Comparison of ENCODE assay signal across 1 cellular context in the genomic region with DNA sequence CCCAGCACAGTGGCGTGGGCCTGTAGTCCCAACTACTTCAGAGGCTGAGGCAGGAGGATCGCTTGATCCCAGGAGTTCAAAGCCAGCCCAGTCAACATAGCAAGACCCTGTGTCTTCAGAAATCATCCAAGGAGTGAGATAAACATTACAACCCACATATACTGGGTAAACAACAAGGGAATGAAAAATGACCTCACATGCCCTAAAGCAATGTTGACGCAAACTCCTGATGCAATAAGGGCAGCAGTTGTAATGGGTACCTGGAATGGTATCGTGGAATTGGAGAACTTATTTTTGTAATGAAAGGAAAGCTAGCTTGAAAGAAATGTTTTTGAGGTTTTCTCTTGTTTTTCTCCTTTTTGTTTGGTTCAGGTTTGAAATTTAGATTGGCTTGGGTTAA.
TF ChIP-seq lines count a peak whose summit lies in the region.

No MANE protein-coding gene starts in this region.

TF ChIP-seq in HEK293, 187 proteins besides CTCF, POLR2A, EP300 and RAD21 (continued from another document and continues in another):
- TF ChIP-seq ZNF843 (tag by site-specific recombination; IDR thresholded peaks at IDR 0.05) (no peak), ZNF623 (tag by site-specific recombination; IDR thresholded peaks at IDR 0.05) (peak; percentile 32; the same call in 1 of the 2 replicates), ZNF394 (tag by site-specific recombination; IDR thresholded peaks at IDR 0.05; ENCODE audit: borderline replicate concordance) (0 out of 2 replicates have a peak, but pooled peaks have one; percentile 17), ZNF660 (tag by site-specific recombination; IDR thresholded peaks at IDR 0.05) (peak; percentile 95), ZNF629 (tag by site-specific recombination; IDR thresholded peaks at IDR 0.05) (peak; percentile 86), ZFHX2 (tag by site-specific recombination; conservative IDR thresholded peaks at IDR 0.05) (peak; percentile 83), ZNF112 (tag by site-specific recombination; IDR thresholded peaks at IDR 0.05) (no peak; the same call in 1 of the 2 replicates), ZNF214 (tag by site-specific recombination; IDR thresholded peaks at IDR 0.05; ENCODE audit: borderline replicate concordance) (no peak), ZNF76 (tag by site-specific recombination; IDR thresholded peaks at IDR 0.05; ENCODE audit: borderline replicate concordance, low read depth) (0 out of 2 replicates have a peak, but pooled peaks have one; percentile 20), BCL11A (tag by site-specific recombination; IDR thresholded peaks at IDR 0.05; ENCODE audit: low read depth) (0 out of 2 replicates have a peak, but pooled peaks have one; percentile 65), ZNF600 (tag by site-specific recombination; IDR thresholded peaks at IDR 0.05) (no peak), ATF2 (tag by site-specific recombination; IDR thresholded peaks at IDR 0.05; ENCODE audit: low read depth) (peak; percentile 81), ZNF169 (tag by site-specific recombination; IDR thresholded peaks at IDR 0.05) (peak; percentile 62; the same call in 1 of the 2 replicates), MEIS1 (CRISPR knock-in tag; IDR thresholded peaks at IDR 0.05; ENCODE audit: borderline replicate concordance) (no peak), ZBTB17 (tag by site-specific recombination; IDR thresholded peaks at IDR 0.05) (peak; percentile 65), ZNF311 (tag by site-specific recombination; IDR thresholded peaks at IDR 0.05; ENCODE audit: borderline replicate concordance) (no peak), ZNF2 (tag by site-specific recombination; IDR thresholded peaks at IDR 0.05) (0 out of 2 replicates have a peak, but pooled peaks have one; percentile 43), REPIN1 (tag by site-specific recombination; IDR thresholded peaks at IDR 0.05; ENCODE audit: low read depth) (no peak), REST (tag by site-specific recombination; IDR thresholded peaks at IDR 0.05) (no peak), ZNF174 (tag by site-specific recombination; IDR thresholded peaks at IDR 0.05) (0 out of 2 replicates have a peak, but pooled peaks have one; percentile 76), EGR2 (tag by site-specific recombination; IDR thresholded peaks at IDR 0.05; ENCODE audit: low read depth) (0 out of 2 replicates have a peak, but pooled peaks have one; percentile 19), ZNF366 (tag by site-specific recombination; conservative IDR thresholded peaks at IDR 0.05) (peak; percentile 63), ZNF335 (tag by site-specific recombination; conservative IDR thresholded peaks at IDR 0.05) (peak; percentile 60)
- TF ChIP-seq, protein P1, sequence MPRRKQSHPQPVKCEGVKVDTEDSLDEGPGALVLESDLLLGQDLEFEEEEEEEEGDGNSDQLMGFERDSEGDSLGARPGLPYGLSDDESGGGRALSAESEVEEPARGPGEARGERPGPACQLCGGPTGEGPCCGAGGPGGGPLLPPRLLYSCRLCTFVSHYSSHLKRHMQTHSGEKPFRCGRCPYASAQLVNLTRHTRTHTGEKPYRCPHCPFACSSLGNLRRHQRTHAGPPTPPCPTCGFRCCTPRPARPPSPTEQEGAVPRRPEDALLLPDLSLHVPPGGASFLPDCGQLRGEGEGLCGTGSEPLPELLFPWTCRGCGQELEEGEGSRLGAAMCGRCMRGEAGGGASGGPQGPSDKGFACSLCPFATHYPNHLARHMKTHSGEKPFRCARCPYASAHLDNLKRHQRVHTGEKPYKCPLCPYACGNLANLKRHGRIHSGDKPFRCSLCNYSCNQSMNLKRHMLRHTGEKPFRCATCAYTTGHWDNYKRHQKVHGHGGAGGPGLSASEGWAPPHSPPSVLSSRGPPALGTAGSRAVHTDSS (tag by site-specific recombination; IDR thresholded peaks at IDR 0.05), result no peak
- TF ChIP-seq, protein P2, sequence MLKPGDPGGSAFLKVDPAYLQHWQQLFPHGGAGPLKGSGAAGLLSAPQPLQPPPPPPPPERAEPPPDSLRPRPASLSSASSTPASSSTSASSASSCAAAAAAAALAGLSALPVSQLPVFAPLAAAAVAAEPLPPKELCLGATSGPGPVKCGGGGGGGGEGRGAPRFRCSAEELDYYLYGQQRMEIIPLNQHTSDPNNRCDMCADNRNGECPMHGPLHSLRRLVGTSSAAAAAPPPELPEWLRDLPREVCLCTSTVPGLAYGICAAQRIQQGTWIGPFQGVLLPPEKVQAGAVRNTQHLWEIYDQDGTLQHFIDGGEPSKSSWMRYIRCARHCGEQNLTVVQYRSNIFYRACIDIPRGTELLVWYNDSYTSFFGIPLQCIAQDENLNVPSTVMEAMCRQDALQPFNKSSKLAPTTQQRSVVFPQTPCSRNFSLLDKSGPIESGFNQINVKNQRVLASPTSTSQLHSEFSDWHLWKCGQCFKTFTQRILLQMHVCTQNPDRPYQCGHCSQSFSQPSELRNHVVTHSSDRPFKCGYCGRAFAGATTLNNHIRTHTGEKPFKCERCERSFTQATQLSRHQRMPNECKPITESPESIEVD (tag by site-specific recombination; IDR thresholded peaks at IDR 0.05), result no peak
- TF ChIP-seq, protein P3, sequence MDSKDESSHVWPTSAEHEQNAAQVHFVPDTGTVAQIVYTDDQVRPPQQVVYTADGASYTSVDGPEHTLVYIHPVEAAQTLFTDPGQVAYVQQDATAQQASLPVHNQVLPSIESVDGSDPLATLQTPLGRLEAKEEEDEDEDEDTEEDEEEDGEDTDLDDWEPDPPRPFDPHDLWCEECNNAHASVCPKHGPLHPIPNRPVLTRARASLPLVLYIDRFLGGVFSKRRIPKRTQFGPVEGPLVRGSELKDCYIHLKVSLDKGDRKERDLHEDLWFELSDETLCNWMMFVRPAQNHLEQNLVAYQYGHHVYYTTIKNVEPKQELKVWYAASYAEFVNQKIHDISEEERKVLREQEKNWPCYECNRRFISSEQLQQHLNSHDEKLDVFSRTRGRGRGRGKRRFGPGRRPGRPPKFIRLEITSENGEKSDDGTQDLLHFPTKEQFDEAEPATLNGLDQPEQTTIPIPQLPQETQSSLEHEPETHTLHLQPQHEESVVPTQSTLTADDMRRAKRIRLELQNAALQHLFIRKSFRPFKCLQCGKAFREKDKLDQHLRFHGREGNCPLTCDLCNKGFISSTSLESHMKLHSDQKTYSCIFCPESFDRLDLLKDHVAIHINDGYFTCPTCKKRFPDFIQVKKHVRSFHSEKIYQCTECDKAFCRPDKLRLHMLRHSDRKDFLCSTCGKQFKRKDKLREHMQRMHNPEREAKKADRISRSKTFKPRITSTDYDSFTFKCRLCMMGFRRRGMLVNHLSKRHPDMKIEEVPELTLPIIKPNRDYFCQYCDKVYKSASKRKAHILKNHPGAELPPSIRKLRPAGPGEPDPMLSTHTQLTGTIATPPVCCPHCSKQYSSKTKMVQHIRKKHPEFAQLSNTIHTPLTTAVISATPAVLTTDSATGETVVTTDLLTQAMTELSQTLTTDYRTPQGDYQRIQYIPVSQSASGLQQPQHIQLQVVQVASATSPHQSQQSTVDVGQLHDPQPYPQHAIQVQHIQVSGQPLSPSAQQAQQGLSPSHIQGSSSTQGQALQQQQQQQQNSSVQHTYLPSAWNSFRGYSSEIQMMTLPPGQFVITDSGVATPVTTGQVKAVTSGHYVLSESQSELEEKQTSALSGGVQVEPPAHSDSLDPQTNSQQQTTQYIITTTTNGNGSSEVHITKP (tag by site-specific recombination; IDR thresholded peaks at IDR 0.05), result peak; percentile 46
- TF ChIP-seq, protein P4, sequence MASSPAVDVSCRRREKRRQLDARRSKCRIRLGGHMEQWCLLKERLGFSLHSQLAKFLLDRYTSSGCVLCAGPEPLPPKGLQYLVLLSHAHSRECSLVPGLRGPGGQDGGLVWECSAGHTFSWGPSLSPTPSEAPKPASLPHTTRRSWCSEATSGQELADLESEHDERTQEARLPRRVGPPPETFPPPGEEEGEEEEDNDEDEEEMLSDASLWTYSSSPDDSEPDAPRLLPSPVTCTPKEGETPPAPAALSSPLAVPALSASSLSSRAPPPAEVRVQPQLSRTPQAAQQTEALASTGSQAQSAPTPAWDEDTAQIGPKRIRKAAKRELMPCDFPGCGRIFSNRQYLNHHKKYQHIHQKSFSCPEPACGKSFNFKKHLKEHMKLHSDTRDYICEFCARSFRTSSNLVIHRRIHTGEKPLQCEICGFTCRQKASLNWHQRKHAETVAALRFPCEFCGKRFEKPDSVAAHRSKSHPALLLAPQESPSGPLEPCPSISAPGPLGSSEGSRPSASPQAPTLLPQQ (tag by site-specific recombination; IDR thresholded peaks at IDR 0.05), result peak; percentile 96
- TF ChIP-seq, protein P5, sequence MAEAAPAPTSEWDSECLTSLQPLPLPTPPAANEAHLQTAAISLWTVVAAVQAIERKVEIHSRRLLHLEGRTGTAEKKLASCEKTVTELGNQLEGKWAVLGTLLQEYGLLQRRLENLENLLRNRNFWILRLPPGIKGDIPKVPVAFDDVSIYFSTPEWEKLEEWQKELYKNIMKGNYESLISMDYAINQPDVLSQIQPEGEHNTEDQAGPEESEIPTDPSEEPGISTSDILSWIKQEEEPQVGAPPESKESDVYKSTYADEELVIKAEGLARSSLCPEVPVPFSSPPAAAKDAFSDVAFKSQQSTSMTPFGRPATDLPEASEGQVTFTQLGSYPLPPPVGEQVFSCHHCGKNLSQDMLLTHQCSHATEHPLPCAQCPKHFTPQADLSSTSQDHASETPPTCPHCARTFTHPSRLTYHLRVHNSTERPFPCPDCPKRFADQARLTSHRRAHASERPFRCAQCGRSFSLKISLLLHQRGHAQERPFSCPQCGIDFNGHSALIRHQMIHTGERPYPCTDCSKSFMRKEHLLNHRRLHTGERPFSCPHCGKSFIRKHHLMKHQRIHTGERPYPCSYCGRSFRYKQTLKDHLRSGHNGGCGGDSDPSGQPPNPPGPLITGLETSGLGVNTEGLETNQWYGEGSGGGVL (tag by site-specific recombination; IDR thresholded peaks at IDR 0.05), result peak; percentile 81
- TF ChIP-seq, protein P6, sequence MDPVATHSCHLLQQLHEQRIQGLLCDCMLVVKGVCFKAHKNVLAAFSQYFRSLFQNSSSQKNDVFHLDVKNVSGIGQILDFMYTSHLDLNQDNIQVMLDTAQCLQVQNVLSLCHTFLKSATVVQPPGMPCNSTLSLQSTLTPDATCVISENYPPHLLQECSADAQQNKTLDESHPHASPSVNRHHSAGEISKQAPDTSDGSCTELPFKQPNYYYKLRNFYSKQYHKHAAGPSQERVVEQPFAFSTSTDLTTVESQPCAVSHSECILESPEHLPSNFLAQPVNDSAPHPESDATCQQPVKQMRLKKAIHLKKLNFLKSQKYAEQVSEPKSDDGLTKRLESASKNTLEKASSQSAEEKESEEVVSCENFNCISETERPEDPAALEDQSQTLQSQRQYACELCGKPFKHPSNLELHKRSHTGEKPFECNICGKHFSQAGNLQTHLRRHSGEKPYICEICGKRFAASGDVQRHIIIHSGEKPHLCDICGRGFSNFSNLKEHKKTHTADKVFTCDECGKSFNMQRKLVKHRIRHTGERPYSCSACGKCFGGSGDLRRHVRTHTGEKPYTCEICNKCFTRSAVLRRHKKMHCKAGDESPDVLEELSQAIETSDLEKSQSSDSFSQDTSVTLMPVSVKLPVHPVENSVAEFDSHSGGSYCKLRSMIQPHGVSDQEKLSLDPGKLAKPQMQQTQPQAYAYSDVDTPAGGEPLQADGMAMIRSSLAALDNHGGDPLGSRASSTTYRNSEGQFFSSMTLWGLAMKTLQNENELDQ (tag by site-specific recombination; IDR thresholded peaks at IDR 0.05; ENCODE audit: low read depth), result no peak
- TF ChIP-seq, protein P7, sequence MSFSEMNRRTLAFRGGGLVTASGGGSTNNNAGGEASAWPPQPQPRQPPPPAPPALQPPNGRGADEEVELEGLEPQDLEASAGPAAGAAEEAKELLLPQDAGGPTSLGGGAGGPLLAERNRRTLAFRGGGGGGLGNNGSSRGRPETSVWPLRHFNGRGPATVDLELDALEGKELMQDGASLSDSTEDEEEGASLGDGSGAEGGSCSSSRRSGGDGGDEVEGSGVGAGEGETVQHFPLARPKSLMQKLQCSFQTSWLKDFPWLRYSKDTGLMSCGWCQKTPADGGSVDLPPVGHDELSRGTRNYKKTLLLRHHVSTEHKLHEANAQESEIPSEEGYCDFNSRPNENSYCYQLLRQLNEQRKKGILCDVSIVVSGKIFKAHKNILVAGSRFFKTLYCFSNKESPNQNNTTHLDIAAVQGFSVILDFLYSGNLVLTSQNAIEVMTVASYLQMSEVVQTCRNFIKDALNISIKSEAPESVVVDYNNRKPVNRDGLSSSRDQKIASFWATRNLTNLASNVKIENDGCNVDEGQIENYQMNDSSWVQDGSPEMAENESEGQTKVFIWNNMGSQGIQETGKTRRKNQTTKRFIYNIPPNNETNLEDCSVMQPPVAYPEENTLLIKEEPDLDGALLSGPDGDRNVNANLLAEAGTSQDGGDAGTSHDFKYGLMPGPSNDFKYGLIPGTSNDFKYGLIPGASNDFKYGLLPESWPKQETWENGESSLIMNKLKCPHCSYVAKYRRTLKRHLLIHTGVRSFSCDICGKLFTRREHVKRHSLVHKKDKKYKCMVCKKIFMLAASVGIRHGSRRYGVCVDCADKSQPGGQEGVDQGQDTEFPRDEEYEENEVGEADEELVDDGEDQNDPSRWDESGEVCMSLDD (tag by site-specific recombination; IDR thresholded peaks at IDR 0.05), result peak; percentile 51; the same call in 1 of the 2 replicates
